2 cellular contexts compared by ENCODE assay signal in the genomic region with DNA sequence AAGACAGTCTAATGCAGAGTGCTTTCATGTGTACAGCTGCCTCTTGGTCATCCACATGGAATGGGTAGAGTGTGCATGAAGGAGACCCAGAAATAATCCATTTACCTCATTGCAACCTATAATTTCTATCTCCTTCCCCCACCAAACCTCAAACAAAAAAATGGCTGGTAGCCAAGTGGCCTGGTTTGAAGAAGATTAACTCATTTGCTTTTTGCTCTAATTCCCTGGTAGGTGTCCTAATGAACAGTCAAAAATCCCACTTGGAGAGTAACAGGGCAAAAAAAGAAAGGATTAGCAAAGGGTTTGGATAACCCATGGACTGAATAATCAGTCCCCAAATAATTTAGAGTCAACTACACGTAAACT.
TF ChIP-seq lines count a peak whose summit lies in the region.

No MANE protein-coding gene starts in this region.

TF ChIP-seq in HepG2, 621 proteins besides CTCF, POLR2A, EP300 and RAD21:
- TF ChIP-seq MAFF (IDR thresholded peaks at IDR 0.05; ENCODE audit: low read depth, low read length) (no peak), MBNL3 (CRISPR knock-in tag; conservative IDR thresholded peaks at IDR 0.05) (no peak)
- TF ChIP-seq, protein P1, sequence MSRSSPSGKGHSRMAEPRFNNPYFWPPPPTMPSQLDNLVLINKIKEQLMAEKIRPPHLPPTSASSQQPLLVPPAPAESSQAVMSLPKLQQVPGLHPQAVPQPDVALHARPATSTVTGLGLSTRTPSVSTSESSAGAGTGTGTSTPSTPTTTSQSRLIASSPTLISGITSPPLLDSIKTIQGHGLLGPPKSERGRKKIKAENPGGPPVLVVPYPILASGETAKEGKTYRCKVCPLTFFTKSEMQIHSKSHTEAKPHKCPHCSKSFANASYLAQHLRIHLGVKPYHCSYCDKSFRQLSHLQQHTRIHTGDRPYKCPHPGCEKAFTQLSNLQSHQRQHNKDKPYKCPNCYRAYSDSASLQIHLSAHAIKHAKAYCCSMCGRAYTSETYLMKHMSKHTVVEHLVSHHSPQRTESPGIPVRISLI (CRISPR knock-in tag; IDR thresholded peaks at IDR 0.05; ENCODE audit: borderline replicate concordance) = no peak
TF ChIP-seq in HepG2: peak in this region for 0.

TF ChIP-seq in K562, 482 proteins besides CTCF, POLR2A, EP300 and RAD21:
- TF ChIP-seq SMARCE1 (IDR thresholded peaks at IDR 0.05) (no peak), ZNF347 (CRISPR knock-in tag; IDR thresholded peaks at IDR 0.05; ENCODE audit: low read depth) (no peak), LCOR (CRISPR knock-in tag; IDR thresholded peaks at IDR 0.05) (no peak), RUNX1 (IDR thresholded peaks at IDR 0.05; ENCODE audit: low read depth) (no peak), ZNF77 (CRISPR knock-in tag; IDR thresholded peaks at IDR 0.05) (no peak), TEAD4 (IDR thresholded peaks at IDR 0.05; ENCODE audit: low read length) (peak; percentile 10; the same call in 1 of the 2 replicates), TEAD4 (CRISPR knock-in tag; IDR thresholded peaks at IDR 0.05; ENCODE audit: borderline replicate concordance) (no peak), SMARCA4 (IDR thresholded peaks at IDR 0.05) (0 out of 2 replicates have a peak, but pooled peaks have one; percentile 34), CBFA2T3 (IDR thresholded peaks at IDR 0.05) (peak; percentile 51), ZNF324 (CRISPR knock-in tag; IDR thresholded peaks at IDR 0.05) (no peak), NFIC (IDR thresholded peaks at IDR 0.05) (peak; percentile 82), PML (IDR thresholded peaks at IDR 0.05; ENCODE audit: low read length) (no peak), ZNF384 (IDR thresholded peaks at IDR 0.05; ENCODE audit: low read depth, low read length) (no peak), CBFA2T2 (conservative IDR thresholded peaks at IDR 0.05) (0 out of 2 replicates have a peak, but pooled peaks have one; percentile 12), DPF2 (IDR thresholded peaks at IDR 0.05) (peak; percentile 29; the same call in 1 of the 2 replicates), ZBTB1 (CRISPR knock-in tag; IDR thresholded peaks at IDR 0.05; ENCODE audit: borderline replicate concordance, low read depth) (no peak), TAL1 (IDR thresholded peaks at IDR 0.05) (peak; percentile 26; the same call in 1 of the 2 replicates), NR2C1 (IDR thresholded peaks at IDR 0.05) (no peak), NR2C1 (tag; IDR thresholded peaks at IDR 0.05) (no peak), ARID1B (IDR thresholded peaks at IDR 0.05) (peak; percentile 42; the same call in 1 of the 2 replicates)
- TF ChIP-seq, protein P2, sequence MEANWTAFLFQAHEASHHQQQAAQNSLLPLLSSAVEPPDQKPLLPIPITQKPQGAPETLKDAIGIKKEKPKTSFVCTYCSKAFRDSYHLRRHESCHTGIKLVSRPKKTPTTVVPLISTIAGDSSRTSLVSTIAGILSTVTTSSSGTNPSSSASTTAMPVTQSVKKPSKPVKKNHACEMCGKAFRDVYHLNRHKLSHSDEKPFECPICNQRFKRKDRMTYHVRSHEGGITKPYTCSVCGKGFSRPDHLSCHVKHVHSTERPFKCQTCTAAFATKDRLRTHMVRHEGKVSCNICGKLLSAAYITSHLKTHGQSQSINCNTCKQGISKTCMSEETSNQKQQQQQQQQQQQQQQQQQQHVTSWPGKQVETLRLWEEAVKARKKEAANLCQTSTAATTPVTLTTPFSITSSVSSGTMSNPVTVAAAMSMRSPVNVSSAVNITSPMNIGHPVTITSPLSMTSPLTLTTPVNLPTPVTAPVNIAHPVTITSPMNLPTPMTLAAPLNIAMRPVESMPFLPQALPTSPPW (CRISPR knock-in tag; IDR thresholded peaks at IDR 0.05) = no peak
- TF ChIP-seq, protein P3, sequence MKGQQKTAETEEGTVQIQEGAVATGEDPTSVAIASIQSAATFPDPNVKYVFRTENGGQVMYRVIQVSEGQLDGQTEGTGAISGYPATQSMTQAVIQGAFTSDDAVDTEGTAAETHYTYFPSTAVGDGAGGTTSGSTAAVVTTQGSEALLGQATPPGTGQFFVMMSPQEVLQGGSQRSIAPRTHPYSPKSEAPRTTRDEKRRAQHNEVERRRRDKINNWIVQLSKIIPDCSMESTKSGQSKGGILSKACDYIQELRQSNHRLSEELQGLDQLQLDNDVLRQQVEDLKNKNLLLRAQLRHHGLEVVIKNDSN (CRISPR knock-in tag; IDR thresholded peaks at IDR 0.05) = no peak
- TF ChIP-seq, protein P4, sequence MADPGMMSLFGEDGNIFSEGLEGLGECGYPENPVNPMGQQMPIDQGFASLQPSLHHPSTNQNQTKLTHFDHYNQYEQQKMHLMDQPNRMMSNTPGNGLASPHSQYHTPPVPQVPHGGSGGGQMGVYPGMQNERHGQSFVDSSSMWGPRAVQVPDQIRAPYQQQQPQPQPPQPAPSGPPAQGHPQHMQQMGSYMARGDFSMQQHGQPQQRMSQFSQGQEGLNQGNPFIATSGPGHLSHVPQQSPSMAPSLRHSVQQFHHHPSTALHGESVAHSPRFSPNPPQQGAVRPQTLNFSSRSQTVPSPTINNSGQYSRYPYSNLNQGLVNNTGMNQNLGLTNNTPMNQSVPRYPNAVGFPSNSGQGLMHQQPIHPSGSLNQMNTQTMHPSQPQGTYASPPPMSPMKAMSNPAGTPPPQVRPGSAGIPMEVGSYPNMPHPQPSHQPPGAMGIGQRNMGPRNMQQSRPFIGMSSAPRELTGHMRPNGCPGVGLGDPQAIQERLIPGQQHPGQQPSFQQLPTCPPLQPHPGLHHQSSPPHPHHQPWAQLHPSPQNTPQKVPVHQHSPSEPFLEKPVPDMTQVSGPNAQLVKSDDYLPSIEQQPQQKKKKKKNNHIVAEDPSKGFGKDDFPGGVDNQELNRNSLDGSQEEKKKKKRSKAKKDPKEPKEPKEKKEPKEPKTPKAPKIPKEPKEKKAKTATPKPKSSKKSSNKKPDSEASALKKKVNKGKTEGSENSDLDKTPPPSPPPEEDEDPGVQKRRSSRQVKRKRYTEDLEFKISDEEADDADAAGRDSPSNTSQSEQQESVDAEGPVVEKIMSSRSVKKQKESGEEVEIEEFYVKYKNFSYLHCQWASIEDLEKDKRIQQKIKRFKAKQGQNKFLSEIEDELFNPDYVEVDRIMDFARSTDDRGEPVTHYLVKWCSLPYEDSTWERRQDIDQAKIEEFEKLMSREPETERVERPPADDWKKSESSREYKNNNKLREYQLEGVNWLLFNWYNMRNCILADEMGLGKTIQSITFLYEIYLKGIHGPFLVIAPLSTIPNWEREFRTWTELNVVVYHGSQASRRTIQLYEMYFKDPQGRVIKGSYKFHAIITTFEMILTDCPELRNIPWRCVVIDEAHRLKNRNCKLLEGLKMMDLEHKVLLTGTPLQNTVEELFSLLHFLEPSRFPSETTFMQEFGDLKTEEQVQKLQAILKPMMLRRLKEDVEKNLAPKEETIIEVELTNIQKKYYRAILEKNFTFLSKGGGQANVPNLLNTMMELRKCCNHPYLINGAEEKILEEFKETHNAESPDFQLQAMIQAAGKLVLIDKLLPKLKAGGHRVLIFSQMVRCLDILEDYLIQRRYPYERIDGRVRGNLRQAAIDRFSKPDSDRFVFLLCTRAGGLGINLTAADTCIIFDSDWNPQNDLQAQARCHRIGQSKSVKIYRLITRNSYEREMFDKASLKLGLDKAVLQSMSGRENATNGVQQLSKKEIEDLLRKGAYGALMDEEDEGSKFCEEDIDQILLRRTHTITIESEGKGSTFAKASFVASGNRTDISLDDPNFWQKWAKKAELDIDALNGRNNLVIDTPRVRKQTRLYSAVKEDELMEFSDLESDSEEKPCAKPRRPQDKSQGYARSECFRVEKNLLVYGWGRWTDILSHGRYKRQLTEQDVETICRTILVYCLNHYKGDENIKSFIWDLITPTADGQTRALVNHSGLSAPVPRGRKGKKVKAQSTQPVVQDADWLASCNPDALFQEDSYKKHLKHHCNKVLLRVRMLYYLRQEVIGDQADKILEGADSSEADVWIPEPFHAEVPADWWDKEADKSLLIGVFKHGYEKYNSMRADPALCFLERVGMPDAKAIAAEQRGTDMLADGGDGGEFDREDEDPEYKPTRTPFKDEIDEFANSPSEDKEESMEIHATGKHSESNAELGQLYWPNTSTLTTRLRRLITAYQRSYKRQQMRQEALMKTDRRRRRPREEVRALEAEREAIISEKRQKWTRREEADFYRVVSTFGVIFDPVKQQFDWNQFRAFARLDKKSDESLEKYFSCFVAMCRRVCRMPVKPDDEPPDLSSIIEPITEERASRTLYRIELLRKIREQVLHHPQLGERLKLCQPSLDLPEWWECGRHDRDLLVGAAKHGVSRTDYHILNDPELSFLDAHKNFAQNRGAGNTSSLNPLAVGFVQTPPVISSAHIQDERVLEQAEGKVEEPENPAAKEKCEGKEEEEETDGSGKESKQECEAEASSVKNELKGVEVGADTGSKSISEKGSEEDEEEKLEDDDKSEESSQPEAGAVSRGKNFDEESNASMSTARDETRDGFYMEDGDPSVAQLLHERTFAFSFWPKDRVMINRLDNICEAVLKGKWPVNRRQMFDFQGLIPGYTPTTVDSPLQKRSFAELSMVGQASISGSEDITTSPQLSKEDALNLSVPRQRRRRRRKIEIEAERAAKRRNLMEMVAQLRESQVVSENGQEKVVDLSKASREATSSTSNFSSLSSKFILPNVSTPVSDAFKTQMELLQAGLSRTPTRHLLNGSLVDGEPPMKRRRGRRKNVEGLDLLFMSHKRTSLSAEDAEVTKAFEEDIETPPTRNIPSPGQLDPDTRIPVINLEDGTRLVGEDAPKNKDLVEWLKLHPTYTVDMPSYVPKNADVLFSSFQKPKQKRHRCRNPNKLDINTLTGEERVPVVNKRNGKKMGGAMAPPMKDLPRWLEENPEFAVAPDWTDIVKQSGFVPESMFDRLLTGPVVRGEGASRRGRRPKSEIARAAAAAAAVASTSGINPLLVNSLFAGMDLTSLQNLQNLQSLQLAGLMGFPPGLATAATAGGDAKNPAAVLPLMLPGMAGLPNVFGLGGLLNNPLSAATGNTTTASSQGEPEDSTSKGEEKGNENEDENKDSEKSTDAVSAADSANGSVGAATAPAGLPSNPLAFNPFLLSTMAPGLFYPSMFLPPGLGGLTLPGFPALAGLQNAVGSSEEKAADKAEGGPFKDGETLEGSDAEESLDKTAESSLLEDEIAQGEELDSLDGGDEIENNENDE (IDR thresholded peaks at IDR 0.05; ENCODE audit: low read depth, low read length) = no peak
- TF ChIP-seq, protein P5, sequence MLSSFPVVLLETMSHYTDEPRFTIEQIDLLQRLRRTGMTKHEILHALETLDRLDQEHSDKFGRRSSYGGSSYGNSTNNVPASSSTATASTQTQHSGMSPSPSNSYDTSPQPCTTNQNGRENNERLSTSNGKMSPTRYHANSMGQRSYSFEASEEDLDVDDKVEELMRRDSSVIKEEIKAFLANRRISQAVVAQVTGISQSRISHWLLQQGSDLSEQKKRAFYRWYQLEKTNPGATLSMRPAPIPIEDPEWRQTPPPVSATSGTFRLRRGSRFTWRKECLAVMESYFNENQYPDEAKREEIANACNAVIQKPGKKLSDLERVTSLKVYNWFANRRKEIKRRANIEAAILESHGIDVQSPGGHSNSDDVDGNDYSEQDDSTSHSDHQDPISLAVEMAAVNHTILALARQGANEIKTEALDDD (IDR thresholded peaks at IDR 0.05) = 0 out of 2 replicates have a peak, but pooled peaks have one; percentile 33
